8 cellular contexts compared by ENCODE assay signal in genomic region chr1:173715538-173715844, GRCh38. TPM values are rescaled to one million over a fixed set of nuclear protein-coding genes. Genes with fewer than 3 reads are reported as not detected.
DNase-seq lines count a peak whose midpoint lies in the region; ATAC-seq and TF ChIP-seq lines count a peak whose summit lies in the region.

No MANE protein-coding gene starts in this region.

- H3K4me1 ChIP-seq in DOHH2 (ENCODE audit: control insufficient read depth, low read length): peaks cover 21% of the 10 kb centered on the region
- no peaks in the 10 kb centered on the region for H3K4me1 ChIP-seq in NT2/D1 (ENCODE audit: insufficient read depth, insufficient read length)
- peaks cover 2% of the 10 kb centered on the region for H3K4me1 ChIP-seq in ovary (ENCODE audit: insufficient read depth)

- H3K4me3 ChIP-seq in DOHH2 (ENCODE audit: low read length): peak overlapping the region; percentile 82
- peak overlapping the region; percentile 88 for H3K4me3 ChIP-seq in NT2/D1 (ENCODE audit: insufficient read length, low read depth)
- H3K4me3 ChIP-seq in ovary: peak overlapping the region; percentile 84

- peaks cover 4% of the 10 kb centered on the region for H3K27me3 Mint-ChIP-seq in endothelial cell (ENCODE audit: unreplicated experiment)

- peaks cover 6% of the 10 kb centered on the region for H3F3A ChIP-seq in DOHH2 (ENCODE audit: control insufficient read depth, insufficient read depth)

- H4K20me1 ChIP-seq in DOHH2 (ENCODE audit: control insufficient read depth, insufficient read depth, low read depth, low read length): no peaks in the 10 kb centered on the region

- peaks cover 23% of the 10 kb centered on the region for H3K36me3 ChIP-seq in DOHH2 (ENCODE audit: control insufficient read depth, low read length)
- H3K36me3 ChIP-seq in NT2/D1 (ENCODE audit: insufficient read depth, insufficient read length, low read length): peaks cover 21% of the 10 kb centered on the region
- no peaks in the 10 kb centered on the region for H3K36me3 ChIP-seq in ovary

- no peak for ATAC-seq in GM21447 (IDR thresholded peaks at IDR 0.05; ENCODE audit: unreplicated experiment)

- peak overlapping the region; percentile 99 for H3K27ac Mint-ChIP-seq in endothelial cell (ENCODE audit: unreplicated experiment)

- peaks cover 4% of the 10 kb centered on the region for H3K36me3 Mint-ChIP-seq in endothelial cell (ENCODE audit: low read depth, unreplicated experiment)

- peaks cover 43% of the 10 kb centered on the region for H3K79me2 ChIP-seq in DOHH2 (ENCODE audit: control insufficient read depth, low read length)

- peaks cover 31% of the 10 kb centered on the region for H3K4me1 Mint-ChIP-seq in endothelial cell (ENCODE audit: unreplicated experiment)

- H3K9ac ChIP-seq in NT2/D1 (ENCODE audit: insufficient read length, low read depth): peak overlapping the region; percentile 78

- no peak for TF ChIP-seq EP300 in ovary (IDR thresholded peaks at IDR 0.05)

- no peaks in the 10 kb centered on the region for H3K9me3 Mint-ChIP-seq in endothelial cell (ENCODE audit: unreplicated experiment)

- H3K27me3 ChIP-seq in DOHH2 (ENCODE audit: control insufficient read depth, low read length): no peaks in the 10 kb centered on the region
- H3K27me3 ChIP-seq in NT2/D1 (ENCODE audit: insufficient read depth, insufficient read length): no peaks in the 10 kb centered on the region
- no peaks in the 10 kb centered on the region for H3K27me3 ChIP-seq in ovary

- DNase-seq in NT2/D1 (ENCODE audit: low read depth, low spot score) (no peak), endothelial cell (ENCODE audit: low spot score) (no peak), ovary (no peak), germinal center (ENCODE audit: low spot score) (no peak), NCI-H69 (lab: John Stamatoyannopoulos, UW) (no peak)
- DNase-seq in activated CD4-positive, CD25-positive, alpha-beta regulatory T cell treated with anti-CD3 and anti-CD28 coated beads, Interleukin-2, amount 50 U/mL, for 72 hours: no peak

- WGBS in ovary, 3 donors: 0 to 1% (median 0%) methylated on average over 8 of the region's 8 CpGs

- H3K9me3 ChIP-seq in DOHH2 (ENCODE audit: control insufficient read depth, insufficient read depth, low read length): no peaks in the 10 kb centered on the region
- no peaks in the 10 kb centered on the region for H3K9me3 ChIP-seq in NT2/D1 (ENCODE audit: insufficient read depth, low read length)
- H3K9me3 ChIP-seq in ovary: no peaks in the 10 kb centered on the region

- peak overlapping the region; percentile 89 for H3K4me2 ChIP-seq in DOHH2 (ENCODE audit: low read length)

- H3K9me2 ChIP-seq in DOHH2 (replicated peaks; ENCODE audit: control insufficient read depth, low read length): no peaks in the 10 kb centered on the region

- TF ChIP-seq POLR2A in ovary (IDR thresholded peaks at IDR 0.05): no peak

- intact Hi-C loops in ovary (cut with DNase I): no loop called here

- no peak for TF ChIP-seq CTCF in DOHH2 (IDR thresholded peaks at IDR 0.05; ENCODE audit: low read depth, low read length, poor library complexity, severe bottlenecking)
- no peak for TF ChIP-seq CTCF in endothelial cell (IDR thresholded peaks at IDR 0.05; ENCODE audit: unreplicated experiment)
- TF ChIP-seq CTCF in ovary (IDR thresholded peaks at IDR 0.05): no peak

- H3K27ac ChIP-seq in DOHH2 (ENCODE audit: low read depth, low read length): peak overlapping the region; percentile 57
- peak overlapping the region in 1 of 2 donors; percentile 83 for H3K27ac ChIP-seq in ovary

- peak overlapping the region; percentile 99 for H3K4me3 Mint-ChIP-seq in endothelial cell (ENCODE audit: unreplicated experiment)

RNA-seq across cellular contexts. Expression of gene KLHL20, which starts 0.7 kb away (rescaled TPM):
- total RNA-seq in endothelial cell (ENCODE audit: unreplicated experiment) (32.8 TPM), ovary (10 to 100 TPM; 16.8 to 33.4 (median 23.0) TPM)
- 10 to 100 TPM; 15.6 to 27.7 TPM for polyA plus RNA-seq in ovary

RNA-seq across cellular contexts. Expression of gene ANKRD45, which starts 45.8 kb away (rescaled TPM):
- total RNA-seq in endothelial cell (ENCODE audit: unreplicated experiment) (1.3 TPM), ovary (1 to 10 TPM in 4 of 7 donors, under 1 TPM in 3; 0.30 to 7.1 (median 2.5) TPM)
- polyA plus RNA-seq in ovary: 1 to 10 TPM in 1 of 2 donors, under 1 TPM in 1; 0.91 to 2.6 TPM
